ENCODE assay signal across 1 cellular context in genomic region chr1:81174811-81175476, GRCh38.
TF ChIP-seq lines count a peak whose summit lies in the region.

No MANE protein-coding gene starts in this region.

TF ChIP-seq in IMR-90, 13 proteins besides CTCF, POLR2A, EP300 and RAD21:
- TF ChIP-seq ELK1 (IDR thresholded peaks at IDR 0.05; ENCODE audit: borderline replicate concordance, low read depth, low read length), result no peak
- TF ChIP-seq CEBPB (IDR thresholded peaks at IDR 0.05; ENCODE audit: low read depth, low read length), result peak; percentile 59; the same call in 1 of the 2 replicates
